8 cellular contexts compared by ENCODE assay signal in the genomic region with DNA sequence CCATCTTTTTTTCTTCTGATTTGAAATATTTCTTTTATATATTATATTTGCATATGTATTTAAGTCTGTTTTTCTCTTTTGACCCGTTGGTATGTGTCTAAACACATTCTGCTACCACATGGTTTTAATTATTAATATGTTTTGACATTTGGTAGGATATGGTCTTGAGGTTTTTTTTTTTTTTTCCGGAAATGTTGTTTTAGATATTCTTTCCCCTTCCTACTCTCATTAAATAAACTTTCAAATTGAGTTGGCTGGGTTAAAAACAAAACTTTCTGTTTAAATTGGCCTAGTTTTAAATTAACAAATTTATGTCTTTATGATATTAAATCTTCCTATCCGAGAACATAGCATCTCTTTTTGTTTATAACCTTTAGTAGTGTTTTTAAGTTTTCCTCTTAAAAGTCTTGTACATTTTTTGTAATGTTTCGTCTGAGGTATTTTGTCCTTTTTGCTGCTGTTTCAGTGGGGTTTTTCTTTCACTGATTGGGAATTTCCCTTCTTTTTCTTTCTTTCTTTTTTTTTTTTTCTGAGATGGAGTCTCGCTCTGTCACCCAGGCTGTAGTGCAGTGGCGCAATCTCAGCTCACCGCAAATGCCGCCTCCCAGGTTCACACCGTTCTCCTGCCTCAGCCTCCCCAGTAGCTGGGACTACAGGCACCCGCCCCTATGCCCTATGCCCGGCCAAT. TPM values are rescaled to one million over a fixed set of nuclear protein-coding genes. Genes with fewer than 3 reads are reported as not detected.
DNase-seq lines count a peak whose midpoint lies in the region; ATAC-seq and FAIRE-seq lines count a peak whose summit lies in the region.
"Had no signal": no experiment of that assay in that cellular context is flagged by ENCODE, and none has a peak within 500 bp of the region (broad histone marks: within the 10 kb centered on the region; RNA-seq: fewer than 3 reads in every experiment).

No MANE protein-coding gene starts in this region.

- 66 to 84% (median 67%) methylated on average over 11 of the region's 11 CpGs for whole genome bisulfite sequencing in small intestine, 3 donors

- no peak overlapping the region for H3K4me3 ChIP-seq in small intestine (ENCODE audit: low read depth in 1 of 2, low read length in 2 of 2)

- peak; percentile 31 for DNase-seq in activated T-cell treated with anti-CD3 and anti-CD28 coated beads for 48 hours (ENCODE audit: low read depth)
- DNase-seq in stimulated activated CD8-positive, alpha-beta memory T cell treated with anti-CD3 and anti-CD28 coated beads, Interleukin-12 subunit alpha, Interleukin-12 subunit beta, amount 100 ng/mL, for 4 hours (ENCODE audit: low read depth): peak; percentile 16
- DNase-seq in small intestine: no peak
- no peak for DNase-seq in AG08395 (ENCODE audit: low spot score)
- no peak for DNase-seq in NCI-H345 treated with DMSO at 0.1 percent for 48 hours (lab: John Stamatoyannopoulos, UW; ENCODE audit: unreplicated experiment)

- peaks cover 0 to 3% of the 10 kb centered on the region in 2 donors for H3K4me1 ChIP-seq in small intestine (ENCODE audit: control insufficient read depth in 2 of 2, insufficient read depth in 1 of 2, low read depth in 1 of 2, low read length in 1 of 2)

- H3K9me3 ChIP-seq in small intestine (ENCODE audit: control insufficient read depth, low read depth): no peaks in the 10 kb centered on the region

- no peak for FAIRE-seq in small intestine (lab: Jason Lieb, UNC)

- no peaks in the 10 kb centered on the region for H3K27me3 ChIP-seq in small intestine (ENCODE audit: control insufficient read depth in 2 of 2, insufficient read depth in 2 of 2, low read length in 2 of 2)

- no peaks in the 10 kb centered on the region for H3K36me3 ChIP-seq in small intestine (ENCODE audit: control insufficient read depth in 2 of 2, insufficient read depth in 2 of 2, low read length in 2 of 2)

- peak; percentile 54 for ATAC-seq in GM19455 (IDR thresholded peaks at IDR 0.05; ENCODE audit: unreplicated experiment)
- ATAC-seq in HG03108 (IDR thresholded peaks at IDR 0.05; ENCODE audit: unreplicated experiment): peak; percentile 62
- ATAC-seq: Panc1 had no signal

- no peak overlapping the region for H3K27ac ChIP-seq in small intestine (ENCODE audit: low read depth in 1 of 2, low read length in 1 of 2)

RNA-seq across cellular contexts. Expression of gene STAM, which starts 25.4 kb away (rescaled TPM):
- 10 to 100 TPM in 2 of 3 donors, 1 to 10 TPM in 1; 8.4 to 11.4 (median 10.3) TPM for polyA plus RNA-seq in small intestine

RNA-seq across cellular contexts. Expression of gene HACD1, which starts 52.2 kb away (rescaled TPM):
- 1 to 10 TPM in 2 of 3 donors, not detected in 1; 3.0 to 4.7 TPM for polyA plus RNA-seq in small intestine

Comparison
In these comparisons a context has a peak if more than half of its experiments do, and no peak if none do; other contexts are left out.
1. DNase-seq: peak in activated T-cell treated with anti-CD3 and anti-CD28 coated beads for 48 hours (single experiment) and stimulated activated CD8-positive, alpha-beta memory T cell treated with anti-CD3 and anti-CD28 coated beads, Interleukin-12 subunit alpha, Interleukin-12 subunit beta, amount 100 ng/mL, for 4 hours (single experiment); none in small intestine (single experiment), AG08395 (single experiment) and NCI-H345 treated with DMSO at 0.1 percent for 48 hours (single experiment).